Comparison of ENCODE assay signal across 24 cellular contexts in genomic region chr11:102143867-102144266, GRCh38. TPM values are rescaled to one million over a fixed set of nuclear protein-coding genes. Genes with fewer than 3 reads are reported as not detected.
DNase-seq lines count a peak whose midpoint lies in the region; ATAC-seq and TF ChIP-seq lines count a peak whose summit lies in the region.
"Had no signal": no experiment of that assay in that cellular context is flagged by ENCODE, and none has a peak within 500 bp of the region (broad histone marks: within the 10 kb centered on the region; RNA-seq: fewer than 3 reads in every experiment).

No MANE protein-coding gene starts in this region.

- H3K9me3 Mint-ChIP-seq in CD4-positive, alpha-beta memory T cell, result no peaks in the 10 kb centered on the region
- H3K9me3 Mint-ChIP-seq: activated CD4-positive, alpha-beta T cell treated with anti-CD3 and anti-CD28 coated beads, Interleukin-2, amount 10 ng/mL, durations not matched to agents 24 days and 14 days; activated T-helper 1 cell treated with anti-CD3 and anti-CD28 coated beads, Interleukin-12 subunit alpha, Interleukin-12 subunit beta, Interleukin-2, Interleukin-4 antibody, amounts not matched to agents 30 ng/mL and 10 ng/mL and 1 ng/mL, durations not matched to agents 14 hours and 24 hours and 36 hours; CD4-positive, CD25-positive, alpha-beta regulatory T cell; effector memory CD8-positive, alpha-beta T cell had no signal

- no peaks in the 10 kb centered on the region for H3K9me2 ChIP-seq in PC-9 (ENCODE audit: insufficient read depth)

- H3K14ac ChIP-seq in mesenchymal stem cell (ENCODE audit: low read length in 2 of 2), result no peak overlapping the region

- intact Hi-C loops in PC-9 (cut with micrococcal nuclease; ENCODE audit: unreplicated experiment) (no loop called here), esophagus squamous epithelium (cut with DNase I) (no loop called here), mucosa of descending colon (cut with DNase I, micrococcal nuclease) (no loop called here)
- intact Hi-C loops in CD4-positive, alpha-beta memory T cell (cut with micrococcal nuclease), result no loop called here

- H3K36me3 ChIP-seq in PC-9 (ENCODE audit: low read depth) (peaks cover 25% of the 10 kb centered on the region), esophagus squamous epithelium (no peaks in the 10 kb centered on the region), mesenchymal stem cell (ENCODE audit: control insufficient read depth in 1 of 2, insufficient read depth in 2 of 2, low read depth in 1 of 2, low read length in 2 of 2) (peaks cover 3 to 16% of the 10 kb centered on the region in 2 experiments), subcutaneous abdominal adipose tissue (ENCODE audit: control insufficient read depth in 5 of 5, insufficient read depth in 5 of 5, low read length in 5 of 5) (no peaks in the 10 kb centered on the region), mucosa of descending colon (ENCODE audit: low read depth) (no peaks in the 10 kb centered on the region), MG63 (peaks cover 2% of the 10 kb centered on the region; the same call in 1 of the 2 replicates)
- H3K36me3 ChIP-seq in CD4-positive, alpha-beta memory T cell (ENCODE audit: insufficient read depth, low read length), result no peaks in the 10 kb centered on the region
- H3K36me3 ChIP-seq: neutrophil had no signal

- H3K36me3 Mint-ChIP-seq in CD4-positive, alpha-beta memory T cell, result no peaks in the 10 kb centered on the region
- H3K36me3 Mint-ChIP-seq: activated CD8-positive, alpha-beta memory T cell treated with anti-CD3 and anti-CD28 coated beads, Interleukin-2, amount 10 ng/mL, durations not matched to agents 7 days and 5 days; activated naive CD8-positive, alpha-beta T cell; CD4-positive, CD25-positive, alpha-beta regulatory T cell had no signal

- TF ChIP-seq POLR2A in esophagus squamous epithelium (IDR thresholded peaks at IDR 0.05), result no peak

- 46 to 53% methylated on average over 1 of the region's 1 CpG for WGBS in esophagus squamous epithelium, 2 donors
- 62% methylated on average over 1 of the region's 1 CpG for WGBS in mesenchymal stem cell

- no peak for DNase-seq in PC-9
- no peak for DNase-seq in esophagus squamous epithelium (lab: John Stamatoyannopoulos, UW)
- no peak for DNase-seq in mesenchymal stem cell
- DNase-seq in CD4-positive, alpha-beta memory T cell, result no peak
- DNase-seq in mucosa of descending colon, result no peak
- no peak for DNase-seq in MG63
- DNase-seq in RPMI8226, result no peak
- DNase-seq: activated CD4-positive, alpha-beta T cell treated with anti-CD3 and anti-CD28 coated beads, Interleukin-2, amount 10 ng/mL, durations not matched to agents 24 days and 14 days; activated CD8-positive, alpha-beta memory T cell treated with anti-CD3 and anti-CD28 coated beads, Interleukin-2, amount 10 ng/mL, durations not matched to agents 7 days and 5 days; body of pancreas; CD4-positive, CD25-positive, alpha-beta regulatory T cell; DMS 273 treated with DMSO at 0.1 percent for 48 hours; effector memory CD8-positive, alpha-beta T cell; glutamatergic neuron; MM.1S; NCI-H1436 treated with DMSO at 0.1 percent for 48 hours; NCI-H2171; NCI-H524; substantia nigra had no signal

- peaks cover 98% of the 10 kb centered on the region for H3K79me2 ChIP-seq in PC-9 (ENCODE audit: low read depth)

- no peak overlapping the region for H3K23ac ChIP-seq in mesenchymal stem cell (ENCODE audit: low read length in 2 of 2)

- H3K9ac ChIP-seq in mesenchymal stem cell (ENCODE audit: low read length) (no peak overlapping the region), subcutaneous abdominal adipose tissue (ENCODE audit: low read length in 5 of 5) (peak overlapping the region in 1 of 5 donors; percentile 20)

- H3K27ac ChIP-seq in PC-9 (0 out of 2 replicates have a peak overlapping the region, but pooled peaks have one; percentile 18), esophagus squamous epithelium (peak overlapping the region in 3 of 4 donors; percentile 40 to 75 (median 51)), mesenchymal stem cell (ENCODE audit: low read length, poor library complexity, severe bottlenecking) (no peak overlapping the region), subcutaneous abdominal adipose tissue (ENCODE audit: low read depth, low read length) (peak overlapping the region; percentile 61)
- no peak overlapping the region for H3K27ac ChIP-seq in CD4-positive, alpha-beta memory T cell (ENCODE audit: low read depth, low read length)
- H3K27ac ChIP-seq: body of pancreas, neutrophil had no signal

- no peak overlapping the region for H2BK120ac ChIP-seq in mesenchymal stem cell (ENCODE audit: low read depth, low read length)

- no peak overlapping the region for H2AK5ac ChIP-seq in mesenchymal stem cell (ENCODE audit: low read length, severe bottlenecking)

- H3K4me3 ChIP-seq in PC-9 (no peak overlapping the region), esophagus squamous epithelium (no peak overlapping the region), mesenchymal stem cell (ENCODE audit: insufficient read depth in 1 of 2, low read depth in 1 of 2, low read length in 2 of 2) (no peak overlapping the region), subcutaneous abdominal adipose tissue (ENCODE audit: low read depth in 1 of 5, low read length in 5 of 5) (no peak overlapping the region), mucosa of descending colon (no peak overlapping the region), MG63 (no peak overlapping the region)
- no peak overlapping the region for H3K4me3 ChIP-seq in CD4-positive, alpha-beta memory T cell (ENCODE audit: low read length in 2 of 2)
- H3K4me3 ChIP-seq: body of pancreas had no signal

- no TSS peak for BruUV-seq in PC-9 (replicated peaks; lab: Mats Ljungman, UMichigan)

- POLR2A ChIA-PET in PC-9 (lab: Charles Lee; ENCODE audit: unreplicated experiment), result no interaction called here
- POLR2A ChIA-PET in CD4-positive, alpha-beta memory T cell (lab: Charles Lee; ENCODE audit: partially characterized antibody), result no interaction called here

- no peak overlapping the region for H3K4ac ChIP-seq in mesenchymal stem cell (ENCODE audit: low read depth in 1 of 2, low read length in 2 of 2)

- H3K27me3 ChIP-seq in PC-9 (ENCODE audit: insufficient read depth, low read depth), result no peaks in the 10 kb centered on the region
- H3K27me3 ChIP-seq in esophagus squamous epithelium, result no peaks in the 10 kb centered on the region
- no peaks in the 10 kb centered on the region for H3K27me3 ChIP-seq in mesenchymal stem cell (ENCODE audit: control insufficient read depth in 1 of 2, insufficient read depth in 1 of 2, low read length in 2 of 2)
- H3K27me3 ChIP-seq in subcutaneous abdominal adipose tissue (ENCODE audit: control insufficient read depth in 5 of 5, insufficient read depth in 4 of 5, low read length in 5 of 5), result no peaks in the 10 kb centered on the region
- H3K27me3 ChIP-seq in CD4-positive, alpha-beta memory T cell (ENCODE audit: insufficient read depth, low read length), result no peaks in the 10 kb centered on the region
- H3K27me3 ChIP-seq in MG63, result no peaks in the 10 kb centered on the region
- H3K27me3 ChIP-seq: body of pancreas had no signal

- peaks cover 12 to 14% of the 10 kb centered on the region in 2 donors for H3K27me3 Mint-ChIP-seq in CD4-positive, alpha-beta memory T cell

- no peak for ATAC-seq in mucosa of descending colon
- ATAC-seq: activated CD8-positive, alpha-beta memory T cell treated with anti-CD3 and anti-CD28 coated beads, Interleukin-2, amount 10 ng/mL, durations not matched to agents 7 days and 5 days; body of pancreas; effector memory CD8-positive, alpha-beta T cell had no signal

- TF ChIP-seq CTCF in PC-9 (conservative IDR thresholded peaks at IDR 0.05), result no peak
- TF ChIP-seq CTCF in esophagus squamous epithelium (IDR thresholded peaks at IDR 0.05), result no peak
- no peak for TF ChIP-seq CTCF in mucosa of descending colon (IDR thresholded peaks at IDR 0.05)

- H3K9me3 ChIP-seq in PC-9 (ENCODE audit: insufficient read depth, low read depth) (0 out of 2 replicates have a peak, but pooled peaks cover 5% of the 10 kb centered on the region), esophagus squamous epithelium (no peaks in the 10 kb centered on the region), mesenchymal stem cell (ENCODE audit: control insufficient read depth, low read length) (no peaks in the 10 kb centered on the region), subcutaneous abdominal adipose tissue (ENCODE audit: control insufficient read depth in 5 of 5, low read length in 5 of 5) (no peaks in the 10 kb centered on the region), mucosa of descending colon (no peaks in the 10 kb centered on the region), MG63 (no peaks in the 10 kb centered on the region)
- no peaks in the 10 kb centered on the region for H3K9me3 ChIP-seq in CD4-positive, alpha-beta memory T cell (ENCODE audit: control insufficient read depth in 1 of 2, low read length in 2 of 2)
- H3K9me3 ChIP-seq: body of pancreas, neutrophil had no signal

- no peak overlapping the region for H3K27ac Mint-ChIP-seq in CD4-positive, alpha-beta memory T cell
- H3K27ac Mint-ChIP-seq: activated CD4-positive, alpha-beta T cell treated with anti-CD3 and anti-CD28 coated beads, Interleukin-2, amount 10 ng/mL, durations not matched to agents 24 days and 14 days; activated CD8-positive, alpha-beta memory T cell treated with anti-CD3 and anti-CD28 coated beads, Interleukin-2, amount 10 ng/mL, durations not matched to agents 7 days and 5 days; activated naive CD8-positive, alpha-beta T cell; activated T-helper 1 cell treated with anti-CD3 and anti-CD28 coated beads, Interleukin-12 subunit alpha, Interleukin-12 subunit beta, Interleukin-2, Interleukin-4 antibody, amounts not matched to agents 30 ng/mL and 10 ng/mL and 1 ng/mL, durations not matched to agents 14 hours and 24 hours and 36 hours; CD4-positive, CD25-positive, alpha-beta regulatory T cell; effector memory CD8-positive, alpha-beta T cell had no signal

- H4K8ac ChIP-seq in mesenchymal stem cell (ENCODE audit: low read length), result peak overlapping the region; percentile 60

- H3K4me3 Mint-ChIP-seq in CD4-positive, alpha-beta memory T cell, result no peak overlapping the region
- H3K4me3 Mint-ChIP-seq: activated CD4-positive, alpha-beta T cell treated with anti-CD3 and anti-CD28 coated beads, Interleukin-2, amount 10 ng/mL, durations not matched to agents 24 days and 14 days; activated CD8-positive, alpha-beta memory T cell treated with anti-CD3 and anti-CD28 coated beads, Interleukin-2, amount 10 ng/mL, durations not matched to agents 7 days and 5 days; activated naive CD8-positive, alpha-beta T cell; activated T-helper 1 cell treated with anti-CD3 and anti-CD28 coated beads, Interleukin-12 subunit alpha, Interleukin-12 subunit beta, Interleukin-2, Interleukin-4 antibody, amounts not matched to agents 30 ng/mL and 10 ng/mL and 1 ng/mL, durations not matched to agents 14 hours and 24 hours and 36 hours; CD4-positive, CD25-positive, alpha-beta regulatory T cell; effector memory CD8-positive, alpha-beta T cell had no signal

- CTCF ChIA-PET in PC-9 (lab: Charles Lee), result interaction anchor here (0.6 kb wide), 1 partner anchor 229 kb away, joined by 4 read pairs; no protein-coding TSS in a partner anchor
- CTCF ChIA-PET in CD4-positive, alpha-beta memory T cell (lab: Charles Lee; ENCODE audit: partially characterized antibody), result interaction anchor here (0.6 kb wide), 1 partner anchor 11 kb away, joined by 3 read pairs; no protein-coding TSS in a partner anchor

- H3K18ac ChIP-seq in mesenchymal stem cell (ENCODE audit: low read depth in 1 of 2, low read length in 2 of 2), result no peak overlapping the region

- no peaks in the 10 kb centered on the region for H3K79me1 ChIP-seq in mesenchymal stem cell (replicated peaks; ENCODE audit: low read length, poor library complexity, severe bottlenecking)

- H2AFZ ChIP-seq in PC-9, result no peak overlapping the region
- H2AFZ ChIP-seq in mesenchymal stem cell (ENCODE audit: low read depth, low read length), result no peak overlapping the region

- H3K4me1 ChIP-seq in PC-9 (replicated peaks; ENCODE audit: insufficient read depth) (peaks cover 45% of the 10 kb centered on the region), esophagus squamous epithelium (peaks cover 23 to 92% (median 26%) of the 10 kb centered on the region in 3 donors), mesenchymal stem cell (ENCODE audit: control insufficient read depth, insufficient read depth, low read depth, low read length) (no peaks in the 10 kb centered on the region), subcutaneous abdominal adipose tissue (ENCODE audit: control insufficient read depth in 5 of 5, insufficient read depth in 5 of 5, low read length in 5 of 5) (peaks cover 3 to 58% (median 35%) of the 10 kb centered on the region in 5 donors), mucosa of descending colon (ENCODE audit: low read depth) (peaks cover 11% of the 10 kb centered on the region)
- H3K4me1 ChIP-seq in CD4-positive, alpha-beta memory T cell (ENCODE audit: insufficient read depth, low read length), result no peaks in the 10 kb centered on the region

- no peaks in the 10 kb centered on the region for H3K4me1 Mint-ChIP-seq in CD4-positive, alpha-beta memory T cell
- H3K4me1 Mint-ChIP-seq: activated CD4-positive, alpha-beta T cell treated with anti-CD3 and anti-CD28 coated beads, Interleukin-2, amount 10 ng/mL, durations not matched to agents 24 days and 14 days; activated CD8-positive, alpha-beta memory T cell treated with anti-CD3 and anti-CD28 coated beads, Interleukin-2, amount 10 ng/mL, durations not matched to agents 7 days and 5 days; CD4-positive, CD25-positive, alpha-beta regulatory T cell had no signal

- H3K4me2 ChIP-seq in PC-9 (no peak overlapping the region), mesenchymal stem cell (ENCODE audit: low read length, poor library complexity, severe bottlenecking) (no peak overlapping the region)

- no peak overlapping the region for H2BK12ac ChIP-seq in mesenchymal stem cell (ENCODE audit: low read length in 2 of 2)

- peaks cover 13% of the 10 kb centered on the region for H3F3A ChIP-seq in PC-9 (ENCODE audit: insufficient read depth, low read depth)

- H2BK15ac ChIP-seq in mesenchymal stem cell (ENCODE audit: low read depth, poor library complexity, severe bottlenecking), result no peak overlapping the region

- H4K20me1 ChIP-seq in PC-9 (ENCODE audit: insufficient read depth), result no peaks in the 10 kb centered on the region

- H2BK5ac ChIP-seq in mesenchymal stem cell (ENCODE audit: low read depth, low read length, poor library complexity, severe bottlenecking), result no peak overlapping the region

- no peak overlapping the region for H4K91ac ChIP-seq in mesenchymal stem cell (ENCODE audit: low read length)

RNA-seq across cellular contexts. Expression of gene YAP1, which starts 33.6 kb away (rescaled TPM):
- total RNA-seq in PC-9 (2021) (101 and 111 TPM in 2 replicates), esophagus squamous epithelium (100 to 1,000 TPM in 3 of 4 donors, 10 to 100 TPM in 1; 97.0 to 177 (median 142) TPM), mucosa of descending colon (100 to 1,000 TPM in 1 of 3 donors, 10 to 100 TPM in 2; 41.3 to 126 (median 52.2) TPM)
- 85.8 TPM for polyA plus RNA-seq in mesenchymal stem cell (2013, experiment 1 of 2)
- polyA plus RNA-seq in mesenchymal stem cell (2013, experiment 2 of 2), result 87.1 TPM
- under 1 TPM; 0.44 to 0.75 TPM for total RNA-seq in CD4-positive, alpha-beta memory T cell
- polyA plus RNA-seq in CD4-positive, alpha-beta memory T cell, result not detected
- total RNA-seq in MG63 (2014; rRNA removed; shearing (Covaris generic); ENCODE audit: low replicate concordance), result 19.3 and 28.6 TPM in 2 replicates
- total RNA-seq: activated CD4-positive, alpha-beta T cell treated with anti-CD3 and anti-CD28 coated beads, Interleukin-2, amount 10 ng/mL, durations not matched to agents 24 days and 14 days; CD4-positive, CD25-positive, alpha-beta regulatory T cell; T-helper 2 cell treated with Interferon-gamma antibody and Interleukin-4, amounts not matched to agents 100 ng/mL and 5 ng/mL, for 36 hours had no signal
- polyA plus RNA-seq: CD4-positive, CD25-positive, alpha-beta regulatory T cell had no signal

Comparison
In these comparisons a context has a peak if more than half of its experiments do, and no peak if none do; other contexts are left out.
1. H3K27ac ChIP-seq: peak in PC-9 (single experiment), esophagus squamous epithelium (3 of 4) and subcutaneous abdominal adipose tissue (single experiment); none in mesenchymal stem cell (single experiment) and CD4-positive, alpha-beta memory T cell (single experiment).
2. RNA of gene YAP1, which starts 33.6 kb away (total RNA-seq): 97.0 to 177 TPM in esophagus squamous epithelium, 101 to 111 TPM in PC-9, 41.3 to 126 TPM in mucosa of descending colon and 19.3 to 28.6 TPM in MG63; 0.44 to 0.75 TPM in CD4-positive, alpha-beta memory T cell; every median in the first group is over 10 times any median in the second.